Comparison of ENCODE assay signal across 27 cellular contexts in the genomic region with DNA sequence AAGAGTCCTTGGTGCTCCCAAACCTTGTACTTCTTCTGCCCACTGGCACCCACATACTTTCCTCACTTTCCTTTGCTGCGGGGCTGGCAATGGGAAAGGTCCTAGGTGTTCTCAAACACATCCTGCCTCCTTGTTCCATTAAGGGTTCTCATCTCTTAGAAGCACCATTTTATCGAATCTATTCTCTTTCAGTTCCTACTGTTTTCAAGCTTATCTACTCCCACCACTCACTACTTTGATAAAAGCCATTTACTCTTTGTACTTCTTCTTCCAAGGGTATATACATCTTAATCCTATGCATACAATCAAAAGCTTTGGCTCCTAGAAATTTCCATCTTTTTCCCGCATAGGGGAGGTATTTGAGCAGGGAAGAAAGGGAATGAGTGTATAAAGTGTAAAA.
"Had no signal": no experiment of that assay in that cellular context is flagged by ENCODE, and none has a peak within 500 bp of the region (broad histone marks: within the 10 kb centered on the region; RNA-seq: fewer than 3 reads in every experiment).

No MANE protein-coding gene starts in this region.

- H3K4me1 ChIP-seq: stomach, suprapubic skin, testis, thyroid gland, tibial artery, tibial nerve, transverse colon, upper lobe of left lung, upper lobe of right lung, uterus, vagina had no signal

- ATAC-seq: stimulated activated effector memory CD8-positive, alpha-beta T cell treated with anti-CD3 and anti-CD28 coated beads, Interleukin-12 subunit alpha, Interleukin-12 subunit beta, amount 100 ng/mL, for 72 hours; stimulated activated memory B cell treated with anti-CD40 and anti-IgM and Interleukin-4, amounts not matched to agents 10 μg/mL and 1 μg/mL and 100 μg/mL, for 72 hours; stimulated activated naive B cell treated with anti-CD40 and anti-IgM and Interleukin-4, amounts not matched to agents 10 μg/mL and 1 μg/mL and 100 μg/mL, for 72 hours; stimulated activated naive CD8-positive, alpha-beta T cell treated with anti-CD3 and anti-CD28 coated beads, Interleukin-15, amount 100 ng/mL, for 72 hours; stimulated activated naive CD8-positive, alpha-beta T cell treated with anti-CD3 and anti-CD28 coated beads, Interleukin-15, Interleukin-2, amounts not matched to agents 100 U/mL and 50 U/mL, for 24 hours; upper lobe of right lung had no signal

- H3K4me3 ChIP-seq: stomach, suprapubic skin, testis, thoracic aorta, thyroid gland, tibial artery, tibial nerve, transverse colon, upper lobe of left lung, upper lobe of right lung, uterus, vagina had no signal

- H3K27me3 ChIP-seq: stomach, suprapubic skin, testis, thyroid gland, tibial artery, tibial nerve, transverse colon, upper lobe of left lung, upper lobe of right lung, uterus, vagina had no signal

- H3K9me3 ChIP-seq: stomach, suprapubic skin, testis, thoracic aorta, thyroid gland, tibial artery, tibial nerve, transverse colon, upper lobe of left lung, upper lobe of right lung, uterus, vagina had no signal

- DNase-seq: stimulated activated CD4-positive, alpha-beta T cell treated with anti-CD3 and anti-CD28 coated beads, Interleukin-2, amount 100 ng/mL, for 48 hours; stimulated activated CD4-positive, alpha-beta T cell treated with anti-CD3 and anti-CD28 coated beads, Interleukin-4, amount 100 ng/mL, for 1 hour; stimulated activated CD4-positive, alpha-beta T cell treated with anti-CD3 and anti-CD28 coated beads, Interleukin-4, amount 100 ng/mL, for 24 hours; stimulated activated CD4-positive, alpha-beta T cell treated with anti-CD3 and anti-CD28 coated beads, Interleukin-4, amount 100 ng/mL, for 4 hours; stimulated activated CD8-positive, alpha-beta memory T cell treated with anti-CD3 and anti-CD28 coated beads, Interleukin-4, amount 100 ng/mL, for 48 hours; stimulated activated naive B cell treated with anti-CD40 and anti-IgM and Interleukin-4, amounts not matched to agents 10 μg/mL and 1 μg/mL and 100 μg/mL, for 72 hours; stimulated activated naive CD4-positive, alpha-beta T cell; stimulated activated naive CD4-positive, alpha-beta T cell treated with Interleukin-2 at 50 U/mL for 16 hours; stimulated activated naive CD8-positive, alpha-beta T cell treated with anti-CD3 and anti-CD28 coated beads, Interleukin-15, amount 100 ng/mL, for 72 hours; stimulated activated naive CD8-positive, alpha-beta T cell treated with anti-CD3 and anti-CD28 coated beads, Interleukin-15, Interleukin-2, amounts not matched to agents 100 U/mL and 50 U/mL, for 24 hours; stomach; substantia nigra; testis; thyroid gland; tibial artery; transverse colon; trophoblast cell; upper lobe of left lung; upper lobe of right lung; uterus had no signal

- H3K36me3 ChIP-seq: stomach, suprapubic skin, thoracic aorta, thyroid gland, tibial artery, tibial nerve, transverse colon, upper lobe of left lung, upper lobe of right lung, uterus, vagina had no signal

- H3K27ac ChIP-seq: stomach, suprapubic skin, testis, thoracic aorta, thyroid gland, tibial artery, tibial nerve, transverse colon, upper lobe of left lung, upper lobe of right lung, uterus, vagina had no signal

- FAIRE-seq: urothelium cell line had no signal
